17 cellular contexts compared by ENCODE assay signal in the genomic region with DNA sequence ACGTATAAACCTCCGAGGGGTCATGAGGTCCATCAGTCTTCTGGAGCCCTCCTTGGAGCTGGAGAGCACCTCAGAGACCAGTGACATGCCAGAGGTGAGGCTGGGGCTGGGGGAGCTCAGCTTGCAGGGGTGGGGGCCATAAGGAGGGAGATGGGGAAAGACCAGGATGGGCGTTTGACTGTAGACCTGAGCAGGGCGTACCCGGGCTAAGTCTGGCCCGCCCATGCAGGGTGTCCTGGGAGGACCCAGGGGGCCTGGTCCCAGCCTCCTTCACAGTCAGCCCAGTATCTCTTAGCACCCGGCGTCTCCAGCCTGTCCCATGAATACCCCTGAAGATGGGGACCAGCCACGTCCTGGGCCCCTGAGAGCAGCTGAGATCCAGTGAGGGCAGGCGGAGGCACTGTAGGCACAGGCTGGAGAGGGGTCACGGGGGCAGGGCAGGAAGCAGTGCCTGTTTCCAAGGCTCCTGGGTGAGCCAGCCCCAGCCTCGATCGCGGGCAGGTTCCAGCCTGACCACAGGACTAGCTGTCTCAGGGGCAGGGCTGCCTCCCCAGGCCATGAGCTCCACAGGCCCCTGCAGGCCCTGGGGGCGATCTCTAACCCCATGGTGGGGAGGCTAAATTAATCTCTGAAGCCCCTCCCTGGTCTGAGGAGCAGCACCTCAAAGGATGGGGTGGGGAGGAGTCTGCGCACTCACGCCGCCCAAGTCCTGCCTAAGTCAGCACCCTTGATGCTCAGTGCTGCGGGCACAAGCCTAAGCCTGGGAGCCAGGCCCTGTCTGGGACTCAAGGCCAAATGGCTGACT. TPM values are rescaled to one million over a fixed set of nuclear protein-coding genes. Genes with fewer than 3 reads are reported as not detected.
A peak's percentile ranks its signal among the peaks of the same experiment; 100 is the strongest.
DNase-seq lines count a peak whose midpoint lies in the region; ATAC-seq and TF ChIP-seq lines count a peak whose summit lies in the region.
"Had no signal": no experiment of that assay in that cellular context is flagged by ENCODE, and none has a peak within 500 bp of the region (broad histone marks: within the 10 kb centered on the region; RNA-seq: fewer than 3 reads in every experiment).

No MANE protein-coding gene starts in this region.

- peaks cover 41% of the 10 kb centered on the region for H3K4me1 ChIP-seq in CD4-positive, alpha-beta memory T cell (ENCODE audit: insufficient read depth, low read length)
- H3K4me1 ChIP-seq in spleen, result peaks cover 0 to 42% (median 15%) of the 10 kb centered on the region in 6 donors
- H3K4me1 ChIP-seq in ovary (ENCODE audit: insufficient read depth), result no peaks in the 10 kb centered on the region
- peaks cover 19% of the 10 kb centered on the region for H3K4me1 ChIP-seq in Caco-2

- no TSS peak for BruUV-seq in Caco-2 (replicated peaks; lab: Mats Ljungman, UMichigan)

- H3K27me3 ChIP-seq in CD4-positive, alpha-beta memory T cell (ENCODE audit: insufficient read depth, low read length), result no peaks in the 10 kb centered on the region
- H3K27me3 ChIP-seq in spleen (replicated peaks in 1 of 7) (no peaks in the 10 kb centered on the region), ovary (no peaks in the 10 kb centered on the region), Caco-2 (replicated peaks; ENCODE audit: control insufficient read depth, insufficient read depth, low read length) (no peaks in the 10 kb centered on the region)
- H3K27me3 ChIP-seq: brain microvascular endothelial cell had no signal

- ATAC-seq in esophagus mucosa, result peak; percentile 68
- ATAC-seq: left cardiac atrium, WTC11 had no signal

- no peak overlapping the region for H3K4me3 ChIP-seq in CD4-positive, alpha-beta memory T cell (ENCODE audit: low read length in 2 of 2)
- H3K4me3 ChIP-seq in spleen, result no peak overlapping the region
- H3K4me3 ChIP-seq in ovary, result no peak overlapping the region
- no peak overlapping the region for H3K4me3 ChIP-seq in Caco-2 (ENCODE audit: low read depth, low read length)

- 86 to 94% (median 87%) methylated on average over 11 to 19 of the region's 19 CpGs for WGBS in spleen, 5 donors
- 88 to 90% (median 90%) methylated on average over 14 to 19 of the region's 19 CpGs for WGBS in ovary, 3 donors

- no peak for TF ChIP-seq POLR2A in spleen (IDR thresholded peaks at IDR 0.05)
- no peak for TF ChIP-seq POLR2A in ovary (IDR thresholded peaks at IDR 0.05)

- H3K4me3 Mint-ChIP-seq in CD4-positive, alpha-beta memory T cell, result peak overlapping the region in 1 of 8 donors; percentile 49
- H3K4me3 Mint-ChIP-seq in Caco-2 (ENCODE audit: unreplicated experiment), result no peak overlapping the region
- H3K4me3 Mint-ChIP-seq: neural crest cell; T-helper 1 cell treated with Interleukin-12 subunit alpha and Interleukin-12 subunit beta and Interleukin-4 antibody, amounts not matched to agents 30 μg/mL and 1 μg/mL, for 36 hours; WTC11 had no signal

- H3K27ac Mint-ChIP-seq in CD4-positive, alpha-beta memory T cell, result peak overlapping the region in 6 of 7 donors; percentile 42 to 73 (median 53)
- H3K27ac Mint-ChIP-seq in Caco-2 (ENCODE audit: unreplicated experiment), result no peak overlapping the region
- H3K27ac Mint-ChIP-seq: T-helper 1 cell treated with Interleukin-12 subunit alpha and Interleukin-12 subunit beta and Interleukin-4 antibody, amounts not matched to agents 30 μg/mL and 1 μg/mL, for 36 hours; WTC11 had no signal

- peaks cover 22 to 50% (median 39%) of the 10 kb centered on the region in 4 donors for H3K4me1 Mint-ChIP-seq in CD4-positive, alpha-beta memory T cell
- H3K4me1 Mint-ChIP-seq in Caco-2 (ENCODE audit: low read depth, unreplicated experiment), result peaks cover 19% of the 10 kb centered on the region
- H3K4me1 Mint-ChIP-seq: WTC11 had no signal

- no peaks in the 10 kb centered on the region for H3K9me3 Mint-ChIP-seq in CD4-positive, alpha-beta memory T cell
- no peaks in the 10 kb centered on the region for H3K9me3 Mint-ChIP-seq in Caco-2 (ENCODE audit: unreplicated experiment)
- H3K9me3 Mint-ChIP-seq: neural crest cell; T-helper 1 cell treated with Interleukin-12 subunit alpha and Interleukin-12 subunit beta and Interleukin-4 antibody, amounts not matched to agents 30 μg/mL and 1 μg/mL, for 36 hours; WTC11 had no signal

- intact Hi-C loops in CD4-positive, alpha-beta memory T cell (cut with micrococcal nuclease), result no loop called here
- intact Hi-C loops in spleen (cut with DNase I; ENCODE audit: low total_unique reads), result no loop called here
- intact Hi-C loops in ovary (cut with DNase I), result no loop called here
- intact Hi-C loops in Caco-2 (cut with micrococcal nuclease; ENCODE audit: unreplicated experiment), result no loop called here

- no peaks in the 10 kb centered on the region for H3K9me3 ChIP-seq in CD4-positive, alpha-beta memory T cell (ENCODE audit: control insufficient read depth in 1 of 2, low read length in 2 of 2)
- H3K9me3 ChIP-seq in spleen (no peaks in the 10 kb centered on the region), ovary (no peaks in the 10 kb centered on the region), Caco-2 (no peaks in the 10 kb centered on the region)

- H3K27ac ChIP-seq in CD4-positive, alpha-beta memory T cell (ENCODE audit: low read depth, low read length), result no peak overlapping the region
- H3K27ac ChIP-seq in RWPE1 (peak overlapping the region; percentile 99), spleen (peak overlapping the region in 2 of 8 donors; percentile 75 to 81), ovary (no peak overlapping the region)
- H3K27ac ChIP-seq: brain microvascular endothelial cell had no signal

- no peaks in the 10 kb centered on the region for H3K36me3 ChIP-seq in CD4-positive, alpha-beta memory T cell (ENCODE audit: insufficient read depth, low read length)
- H3K36me3 ChIP-seq in spleen, result peaks cover 0 to 54% (median 18%) of the 10 kb centered on the region in 6 donors
- H3K36me3 ChIP-seq in ovary, result no peaks in the 10 kb centered on the region
- H3K36me3 ChIP-seq in Caco-2 (ENCODE audit: control insufficient read depth, insufficient read depth, low read length), result peaks cover 4% of the 10 kb centered on the region

- POLR2A ChIA-PET in CD4-positive, alpha-beta memory T cell (lab: Charles Lee; ENCODE audit: partially characterized antibody), result interaction anchor here (1.3 to 14.6 kb wide), 5 partner anchors 7 to 43 kb away, joined by 4 to 358 read pairs (median 184); a partner anchor contains a TSS
- POLR2A ChIA-PET in RWPE1 (lab: Yijun Ruan, JAX; ENCODE audit: low non-redundant PET), result interaction anchor here (0.5 to 0.8 kb wide), 2 partner anchors 75 to 234 kb away, joined by 3 read pairs; no protein-coding TSS in a partner anchor
- POLR2A ChIA-PET in Caco-2 (lab: Charles Lee), result no interaction called here

- no peaks in the 10 kb centered on the region for H3K27me3 Mint-ChIP-seq in CD4-positive, alpha-beta memory T cell
- H3K27me3 Mint-ChIP-seq in Caco-2 (ENCODE audit: insufficient read depth, unreplicated experiment), result no peaks in the 10 kb centered on the region

- CTCF ChIA-PET in CD4-positive, alpha-beta memory T cell (lab: Charles Lee; ENCODE audit: partially characterized antibody), result interaction anchor here (0.9 to 1.4 kb wide), 2 partner anchors 20 to 46 kb away, joined by 4 read pairs; no protein-coding TSS in a partner anchor
- CTCF ChIA-PET in RWPE1 (lab: Yijun Ruan, JAX) (interaction anchor here (0.5 to 1.4 kb wide), 4 partner anchors 36 to 78 kb away, joined by 3 to 8 read pairs (median 3); no protein-coding TSS in a partner anchor), Caco-2 (lab: Charles Lee) (interaction anchor here (0.6 to 1.9 kb wide), 4 partner anchors 44 to 681 kb away, joined by 3 to 13 read pairs (median 4); a partner anchor contains a TSS)

- no peak for TF ChIP-seq EP300 in ovary (IDR thresholded peaks at IDR 0.05)

- TF ChIP-seq CTCF in RWPE1 (conservative IDR thresholded peaks at IDR 0.05; ENCODE audit: low read depth) (no peak), spleen (IDR thresholded peaks at IDR 0.05 in 8 of 11, conservative IDR thresholded peaks at IDR 0.05 in 3 of 11) (no peak), ovary (IDR thresholded peaks at IDR 0.05) (no peak), Caco-2 (IDR thresholded peaks at IDR 0.05; ENCODE audit: insufficient read depth in 1 of 2, low read depth in 1 of 2, low read length in 1 of 2, severe bottlenecking in 1 of 2, unreplicated experiment in 1 of 2) (no peak)

- no peak for DNase-seq in CD4-positive, alpha-beta memory T cell
- DNase-seq in RWPE1 (ENCODE audit: low spot score), result peak; percentile 66
- DNase-seq in spleen, result peak; percentile 73
- DNase-seq in ovary, result no peak
- DNase-seq in effector CD8-positive, alpha-beta T cell (lab: John Stamatoyannopoulos, UW), result no peak
- no peak for DNase-seq in NCI-H1436 treated with DMSO at 0.1 percent for 48 hours (lab: John Stamatoyannopoulos, UW)
- DNase-seq in Caco-2, result no peak
- DNase-seq: AML-193, brain microvascular endothelial cell, erythroblast, GF-D8, GOT3, left cardiac atrium had no signal

- no peaks in the 10 kb centered on the region for H3K36me3 Mint-ChIP-seq in CD4-positive, alpha-beta memory T cell
- peaks cover 25% of the 10 kb centered on the region for H3K36me3 Mint-ChIP-seq in Caco-2 (ENCODE audit: insufficient read depth, unreplicated experiment)

RNA-seq across cellular contexts. Expression of a gene that starts 7.1 kb away (rescaled TPM):
- 10 to 100 TPM; 22.5 to 26.3 TPM for total RNA-seq in CD4-positive, alpha-beta memory T cell
- polyA plus RNA-seq in CD4-positive, alpha-beta memory T cell, result 1 to 10 TPM in 1 of 2 donors, under 1 TPM in 1; 0.79 to 6.5 TPM
- total RNA-seq in esophagus mucosa (78.4 TPM), spleen (10 to 100 TPM; 14.6 to 31.8 (median 22.9) TPM), ovary (10 to 100 TPM; 37.9 to 69.9 (median 52.1) TPM), Caco-2 (2022) (81.2 and 89.6 TPM in 2 replicates)
- polyA plus RNA-seq in spleen (10 to 100 TPM in 1 of 3 donors, 1 to 10 TPM in 2; 4.3 to 11.1 (median 5.9) TPM), ovary (10 to 100 TPM; 18.1 to 32.1 TPM)

RNA-seq across cellular contexts. Expression of a gene that starts 21.3 kb away (rescaled TPM):
- 100 to 1,000 TPM; 244 to 247 TPM for total RNA-seq in CD4-positive, alpha-beta memory T cell
- 10 to 100 TPM; 12.0 to 31.3 TPM for polyA plus RNA-seq in CD4-positive, alpha-beta memory T cell
- total RNA-seq in esophagus mucosa (45.2 TPM), spleen (100 to 1,000 TPM in 5 of 7 donors, 10 to 100 TPM in 2; 67.3 to 151 (median 124) TPM), ovary (10 to 100 TPM; 35.6 to 60.9 (median 44.6) TPM), Caco-2 (2022) (83.3 and 88.6 TPM in 2 replicates)
- polyA plus RNA-seq in spleen (100 to 1,000 TPM in 2 of 3 donors, 10 to 100 TPM in 1; 65.2 to 138 (median 129) TPM), ovary (10 to 100 TPM in 1 of 2 donors, 1 to 10 TPM in 1; 5.6 to 29.3 TPM)

RNA-seq across cellular contexts. Expression of a gene that starts 42.9 kb away (rescaled TPM):
- total RNA-seq in CD4-positive, alpha-beta memory T cell, result 10 to 100 TPM; 87.9 to 91.3 TPM
- 10 to 100 TPM; 93.6 to 96.2 TPM for polyA plus RNA-seq in CD4-positive, alpha-beta memory T cell
- total RNA-seq in esophagus mucosa (61.7 TPM), spleen (100 to 1,000 TPM in 4 of 7 donors, 10 to 100 TPM in 3; 81.4 to 159 (median 103) TPM), ovary (10 to 100 TPM; 22.6 to 57.7 (median 47.2) TPM), Caco-2 (2022) (29.8 and 30.8 TPM in 2 replicates)
- polyA plus RNA-seq in spleen (100 to 1,000 TPM; 267 to 290 (median 279) TPM), ovary (10 to 100 TPM; 12.5 to 87.8 TPM)

RNA-seq across cellular contexts. Expression of a gene that starts 44.2 kb away (rescaled TPM):
- total RNA-seq in CD4-positive, alpha-beta memory T cell, result 100 to 1,000 TPM; 299 to 310 TPM
- 10 to 100 TPM; 12.8 to 63.7 TPM for polyA plus RNA-seq in CD4-positive, alpha-beta memory T cell
- total RNA-seq in esophagus mucosa, result 61.6 TPM
- 100 to 1,000 TPM; 168 to 301 (median 263) TPM for total RNA-seq in spleen
- 100 to 1,000 TPM; 119 to 270 (median 192) TPM for polyA plus RNA-seq in spleen
- 10 to 100 TPM; 24.8 to 58.1 (median 49.0) TPM for total RNA-seq in ovary
- polyA plus RNA-seq in ovary, result 10 to 100 TPM; 21.5 to 39.3 TPM
- 113 and 120 TPM in 2 replicates for total RNA-seq in Caco-2 (2022)

Comparison
In these comparisons a context has a peak if more than half of its experiments do, and no peak if none do; other contexts are left out.
1. DNase-seq: peak in RWPE1 (single experiment) and spleen (single experiment); none in CD4-positive, alpha-beta memory T cell (0 of 5), ovary (0 of 5), effector CD8-positive, alpha-beta T cell (single experiment), NCI-H1436 treated with DMSO at 0.1 percent for 48 hours (single experiment) and Caco-2 (0 of 2).